ENCODE assay signal across 8 cellular contexts in genomic region chr3:47612178-47612577, GRCh38. TPM values are rescaled to one million over a fixed set of nuclear protein-coding genes. Genes with fewer than 3 reads are reported as not detected.
A peak's percentile ranks its signal among the peaks of the same experiment; 100 is the strongest.
DNase-seq lines count a peak whose midpoint lies in the region; ATAC-seq and TF ChIP-seq lines count a peak whose summit lies in the region.

No MANE protein-coding gene starts in this region.

- no peaks in the 10 kb centered on the region for H3K27me3 ChIP-seq in muscle layer of duodenum (ENCODE audit: low read depth, low read length)

- ATAC-seq in effector memory CD8-positive, alpha-beta T cell (replicated peaks): no peak
- no peak for ATAC-seq in HG03460 (IDR thresholded peaks at IDR 0.05; ENCODE audit: unreplicated experiment)

- POLR2A ChIA-PET in AG04449 (lab: Yijun Ruan, JAX): no interaction called here

- H3K36me3 ChIP-seq in muscle layer of duodenum (ENCODE audit: control insufficient read depth in 1 of 2, insufficient read depth in 2 of 2, low read length in 2 of 2): peaks cover 20 to 37% of the 10 kb centered on the region in 2 donors

- H3K4me3 ChIP-seq in AG04449 (ENCODE audit: low read depth, low read length) (no peak overlapping the region), muscle layer of duodenum (ENCODE audit: low read depth in 1 of 2, low read length in 2 of 2) (no peak overlapping the region)

- peaks cover 0 to 15% of the 10 kb centered on the region in 2 donors for H3K4me1 ChIP-seq in muscle layer of duodenum (ENCODE audit: control insufficient read depth in 1 of 2, insufficient read depth in 2 of 2, low read length in 2 of 2)

- CTCF ChIA-PET in AG04449 (lab: Yijun Ruan, JAX): interaction anchor here (0.6 to 1.1 kb wide), 2 partner anchors 9 to 49 kb away, joined by 3 read pairs; no protein-coding TSS in a partner anchor

- H3K36me3 Mint-ChIP-seq in effector memory CD8-positive, alpha-beta T cell (ENCODE audit: insufficient read depth): peaks cover 42% of the 10 kb centered on the region

- peaks cover 0 to 1% of the 10 kb centered on the region in 2 donors for H3K4me1 Mint-ChIP-seq in effector memory CD8-positive, alpha-beta T cell (ENCODE audit: low read depth in 2 of 2)

- TF ChIP-seq CTCF in AG04449 (IDR thresholded peaks at IDR 0.05; ENCODE audit: insufficient read depth, low read length, missing control alignments): no peak

- no peaks in the 10 kb centered on the region for H3K9me3 Mint-ChIP-seq in effector memory CD8-positive, alpha-beta T cell

- no peaks in the 10 kb centered on the region for H3K9me3 ChIP-seq in muscle layer of duodenum (ENCODE audit: control insufficient read depth in 1 of 2, low read length in 2 of 2)

- H3K27ac Mint-ChIP-seq in effector memory CD8-positive, alpha-beta T cell: peak overlapping the region; percentile 2 to 70

- H3K4me3 Mint-ChIP-seq in effector memory CD8-positive, alpha-beta T cell: no peak overlapping the region

- H3K27ac ChIP-seq in muscle layer of duodenum (ENCODE audit: low read length): peak overlapping the region; percentile 22

- DNase-seq in AG04449 (ENCODE audit: low read depth, low spot score) (peak; percentile 60), LHCN-M2 (ENCODE audit: low read depth) (peak; percentile 58), GM19238 (ENCODE audit: insufficient read length, low spot score) (no peak), ecto neural progenitor cell (ENCODE audit: low spot score) (no peak), NCI-H774 (lab: John Stamatoyannopoulos, UW) (no peak)
- DNase-seq in effector memory CD8-positive, alpha-beta T cell: no peak

- H3K27me3 Mint-ChIP-seq in effector memory CD8-positive, alpha-beta T cell: no peaks in the 10 kb centered on the region

RNA-seq across cellular contexts. Expression of gene CSPG5, which starts 33.5 kb away (rescaled TPM):
- total RNA-seq in LHCN-M2 (2014; rRNA removed): 0.19 and 0.29 TPM in 2 replicates
- polyA plus RNA-seq in LHCN-M2 (2012): 0.21 TPM

Comparison
In these comparisons a context has a peak if more than half of its experiments do, and no peak if none do; other contexts are left out.
1. DNase-seq: peak in AG04449 (single experiment) and LHCN-M2 (single experiment); none in effector memory CD8-positive, alpha-beta T cell (0 of 3), GM19238 (single experiment), ecto neural progenitor cell (single experiment) and NCI-H774 (single experiment).